In genomic region chr22:20017622-20017958, GRCh38 we compare ENCODE assay signal across 10 cellular contexts. TPM values are rescaled to one million over a fixed set of nuclear protein-coding genes. Genes with fewer than 3 reads are reported as not detected.
DNase-seq lines count a peak whose midpoint lies in the region; ATAC-seq and TF ChIP-seq lines count a peak whose summit lies in the region.
"Had no signal": no experiment of that assay in that cellular context is flagged by ENCODE, and none has a peak within 500 bp of the region (broad histone marks: within the 10 kb centered on the region; RNA-seq: fewer than 3 reads in every experiment).

No MANE protein-coding gene starts in this region.

- H3K4me3 ChIP-seq in PC-9 (no peak overlapping the region), sigmoid colon (no peak overlapping the region), colonic mucosa (no peak overlapping the region)

- intact Hi-C loops in activated CD4-positive, alpha-beta T cell treated with anti-CD3 and anti-CD28 coated beads for 36 hours (cut with DNase I, micrococcal nuclease): loop anchor here in 1 of 2 experiments (5.0 kb wide), 1 partner anchor 285 kb away; no protein-coding TSS in a partner anchor
- intact Hi-C loops in PC-9 (cut with micrococcal nuclease; ENCODE audit: unreplicated experiment) (no loop called here), sigmoid colon (cut with DNase I) (no loop called here), colonic mucosa (cut with DNase I) (no loop called here)

- H3K27me3 ChIP-seq in PC-9 (ENCODE audit: insufficient read depth, low read depth) (no peaks in the 10 kb centered on the region), sigmoid colon (no peaks in the 10 kb centered on the region), colonic mucosa (no peaks in the 10 kb centered on the region)

- H4K20me1 ChIP-seq in PC-9 (ENCODE audit: insufficient read depth): no peaks in the 10 kb centered on the region

- no peak for ATAC-seq in activated CD4-positive, alpha-beta T cell treated with anti-CD3 and anti-CD28 coated beads for 36 hours
- ATAC-seq in HG02678 (IDR thresholded peaks at IDR 0.05; ENCODE audit: unreplicated experiment): no peak

- H3K4me3 Mint-ChIP-seq in activated CD4-positive, alpha-beta T cell treated with anti-CD3 and anti-CD28 coated beads for 36 hours: peak overlapping the region; percentile 78
- H3K4me3 Mint-ChIP-seq in glutamatergic neuron (ENCODE audit: unreplicated experiment) (peak overlapping the region; percentile 90), progenitor cell of endocrine pancreas (ENCODE audit: low read depth) (peak overlapping the region; percentile 74)

- peak overlapping the region in 1 of 2 donors; percentile 26 for H3K9ac ChIP-seq in colonic mucosa (ENCODE audit: low read depth in 2 of 2, low read length in 2 of 2)

- CTCF ChIA-PET in activated CD4-positive, alpha-beta T cell treated with anti-CD3 and anti-CD28 coated beads for 36 hours (lab: Charles Lee): no interaction called here
- CTCF ChIA-PET in PC-9 (lab: Charles Lee): no interaction called here

- DNase-seq in activated CD4-positive, alpha-beta T cell treated with anti-CD3 and anti-CD28 coated beads for 36 hours: no peak
- DNase-seq in activated CD4-positive, alpha-beta T cell treated with anti-CD3 and anti-CD28 coated beads, Interleukin-2, amount 50 U/mL, for 1 hour: no peak
- no peak for DNase-seq in PC-9
- no peak for DNase-seq in glutamatergic neuron
- no peak for DNase-seq in progenitor cell of endocrine pancreas (ENCODE audit: low spot score, unreplicated experiment)
- DNase-seq in sigmoid colon: no peak
- no peak for DNase-seq in colonic mucosa
- DNase-seq: dermis blood vessel endothelial cell had no signal

- no peak for TF ChIP-seq CTCF in PC-9 (conservative IDR thresholded peaks at IDR 0.05)
- no peak for TF ChIP-seq CTCF in glutamatergic neuron (IDR thresholded peaks at IDR 0.05; ENCODE audit: partially characterized antibody, unreplicated experiment)
- no peak for TF ChIP-seq CTCF in progenitor cell of endocrine pancreas (IDR thresholded peaks at IDR 0.05; ENCODE audit: unreplicated experiment)
- no peak for TF ChIP-seq CTCF in sigmoid colon (IDR thresholded peaks at IDR 0.05)
- no peak for TF ChIP-seq CTCF in colonic mucosa (IDR thresholded peaks at IDR 0.05)

- H3K4me1 ChIP-seq in PC-9 (replicated peaks; ENCODE audit: insufficient read depth) (peaks cover 9% of the 10 kb centered on the region; the same call in 1 of the 2 replicates), sigmoid colon (peaks cover 0 to 48% (median 40%) of the 10 kb centered on the region in 4 donors), colonic mucosa (peaks cover 5% of the 10 kb centered on the region)

- POLR2A ChIA-PET in activated CD4-positive, alpha-beta T cell treated with anti-CD3 and anti-CD28 coated beads for 36 hours (lab: Charles Lee): no interaction called here
- POLR2A ChIA-PET in PC-9 (lab: Charles Lee; ENCODE audit: unreplicated experiment): no interaction called here

- H3K36me3 Mint-ChIP-seq in activated CD4-positive, alpha-beta T cell treated with anti-CD3 and anti-CD28 coated beads for 36 hours (ENCODE audit: low read depth): no peaks in the 10 kb centered on the region
- H3K36me3 Mint-ChIP-seq in glutamatergic neuron (ENCODE audit: unreplicated experiment) (no peaks in the 10 kb centered on the region), progenitor cell of endocrine pancreas (ENCODE audit: insufficient read depth) (no peaks in the 10 kb centered on the region)

- H3K9me3 ChIP-seq in PC-9 (ENCODE audit: insufficient read depth, low read depth) (no peaks in the 10 kb centered on the region), sigmoid colon (no peaks in the 10 kb centered on the region), colonic mucosa (no peaks in the 10 kb centered on the region)

- no peaks in the 10 kb centered on the region for H3K9me3 Mint-ChIP-seq in activated CD4-positive, alpha-beta T cell treated with anti-CD3 and anti-CD28 coated beads for 36 hours (ENCODE audit: low read depth)
- H3K9me3 Mint-ChIP-seq in glutamatergic neuron (ENCODE audit: unreplicated experiment) (peaks cover 15% of the 10 kb centered on the region), progenitor cell of endocrine pancreas (ENCODE audit: low read depth) (no peaks in the 10 kb centered on the region)

- 49 to 61% methylated on average over 9 of the region's 9 CpGs for WGBS in sigmoid colon, 2 donors

- no peaks in the 10 kb centered on the region for H3K9me2 ChIP-seq in PC-9 (ENCODE audit: insufficient read depth)

- no peak overlapping the region for H2AFZ ChIP-seq in PC-9

- H3K27me3 Mint-ChIP-seq in activated CD4-positive, alpha-beta T cell treated with anti-CD3 and anti-CD28 coated beads for 36 hours: peaks cover 6% of the 10 kb centered on the region
- peaks cover 12% of the 10 kb centered on the region for H3K27me3 Mint-ChIP-seq in glutamatergic neuron (ENCODE audit: unreplicated experiment)
- H3K27me3 Mint-ChIP-seq in progenitor cell of endocrine pancreas: peaks cover 44% of the 10 kb centered on the region

- no peak overlapping the region for H3K27ac ChIP-seq in PC-9
- no peak overlapping the region for H3K27ac ChIP-seq in sigmoid colon
- no peak overlapping the region for H3K27ac ChIP-seq in colonic mucosa
- H3K27ac ChIP-seq: SK-N-MC had no signal

- H3F3A ChIP-seq in PC-9 (ENCODE audit: insufficient read depth, low read depth): no peaks in the 10 kb centered on the region

- H3K4me1 Mint-ChIP-seq in activated CD4-positive, alpha-beta T cell treated with anti-CD3 and anti-CD28 coated beads for 36 hours: peaks cover 21% of the 10 kb centered on the region
- H3K4me1 Mint-ChIP-seq in glutamatergic neuron (ENCODE audit: low read depth, unreplicated experiment) (peaks cover 18% of the 10 kb centered on the region), progenitor cell of endocrine pancreas (ENCODE audit: low read depth) (peaks cover 10% of the 10 kb centered on the region)

- no TSS peak for BruUV-seq in PC-9 (replicated peaks; lab: Mats Ljungman, UMichigan)

- H3K36me3 ChIP-seq in PC-9 (ENCODE audit: low read depth) (no peaks in the 10 kb centered on the region), sigmoid colon (no peaks in the 10 kb centered on the region), colonic mucosa (no peaks in the 10 kb centered on the region)

- H3K27ac Mint-ChIP-seq in activated CD4-positive, alpha-beta T cell treated with anti-CD3 and anti-CD28 coated beads for 36 hours: no peak overlapping the region
- no peak overlapping the region for H3K27ac Mint-ChIP-seq in glutamatergic neuron (ENCODE audit: unreplicated experiment)
- no peak overlapping the region for H3K27ac Mint-ChIP-seq in progenitor cell of endocrine pancreas

- peaks cover 16% of the 10 kb centered on the region; the same call in 1 of the 2 replicates for H3K79me2 ChIP-seq in PC-9 (ENCODE audit: low read depth)

- peak overlapping the region; percentile 79; the same call in 1 of the 2 replicates for H3K4me2 ChIP-seq in PC-9

- no peak for TF ChIP-seq EP300 in sigmoid colon (IDR thresholded peaks at IDR 0.05)

- TF ChIP-seq POLR2A in sigmoid colon (IDR thresholded peaks at IDR 0.05): no peak

RNA-seq across cellular contexts. Expression of gene ARVCF, which starts 1.0 kb away (rescaled TPM):
- total RNA-seq in activated CD4-positive, alpha-beta T cell treated with anti-CD3 and anti-CD28 coated beads for 36 hours: 1 to 10 TPM; 1.3 to 2.1 TPM
- total RNA-seq in PC-9 (2021): 15.6 and 21.0 TPM in 2 replicates
- total RNA-seq in glutamatergic neuron (ENCODE audit: unreplicated experiment): 119 TPM
- 95.3 and 101 TPM in 2 replicates for total RNA-seq in progenitor cell of endocrine pancreas
- 10 to 100 TPM; 14.6 to 33.8 (median 24.5) TPM for total RNA-seq in sigmoid colon
- polyA plus RNA-seq in sigmoid colon: 10 to 100 TPM in 1 of 3 donors, 1 to 10 TPM in 2; 3.9 to 13.3 (median 6.0) TPM
- total RNA-seq in colonic mucosa: 10 to 100 TPM; 11.7 to 18.5 TPM

RNA-seq across cellular contexts. Expression of gene TANGO2, which starts 3.3 kb away (rescaled TPM):
- total RNA-seq in activated CD4-positive, alpha-beta T cell treated with anti-CD3 and anti-CD28 coated beads for 36 hours: 10 to 100 TPM; 20.3 to 22.8 TPM
- 22.4 and 25.0 TPM in 2 replicates for total RNA-seq in PC-9 (2021)
- total RNA-seq in glutamatergic neuron (ENCODE audit: unreplicated experiment): 31.8 TPM
- total RNA-seq in progenitor cell of endocrine pancreas: 19.9 and 21.8 TPM in 2 replicates
- 10 to 100 TPM; 24.2 to 36.6 (median 31.9) TPM for total RNA-seq in sigmoid colon
- 10 to 100 TPM; 27.0 to 46.2 (median 27.8) TPM for polyA plus RNA-seq in sigmoid colon
- total RNA-seq in colonic mucosa: 10 to 100 TPM; 22.1 to 34.1 TPM
